ENCODE assay signal across 10 cellular contexts in genomic region chr4:104942990-104943758, GRCh38.
DNase-seq lines count a peak whose midpoint lies in the region; ATAC-seq, FAIRE-seq and TF ChIP-seq lines count a peak whose summit lies in the region.
"Had no signal": no experiment of that assay in that cellular context is flagged by ENCODE, and none has a peak within 500 bp of the region (broad histone marks: within the 10 kb centered on the region; RNA-seq: fewer than 3 reads in every experiment).

No MANE protein-coding gene starts in this region.

- 43% methylated on average over 6 of the region's 6 CpGs for WGBS in GM12878 (ENCODE audit: insufficient coverage, insufficient replicate concordance, low lambda C conversion rate, missing lambda C conversion rate)
- 85 to 90% (median 87%) methylated on average over 6 of the region's 6 CpGs for WGBS in psoas muscle, 3 donors

- no peak overlapping the region for H3K9ac ChIP-seq in GM12878 (ENCODE audit: control insufficient read depth, insufficient read depth, low read length)

- H4K20me1 ChIP-seq in GM12878 (ENCODE audit: control insufficient read depth, insufficient read depth), result no peaks in the 10 kb centered on the region

- BruUV-seq in GM12878 (replicated peaks; lab: Mats Ljungman, UMichigan), result no TSS peak

- CTCF ChIA-PET in CD8-positive, alpha-beta T cell (lab: Charles Lee), result interaction anchor here (0.8 to 1.1 kb wide), 2 partner anchors 12 to 13 kb away, joined by 3 read pairs; no protein-coding TSS in a partner anchor
- CTCF ChIA-PET in GM12878 (lab: Yijun Ruan, JAX), result interaction anchor here (1.3 to 1.7 kb wide), 4 partner anchors 10 to 772 kb away, joined by 3 to 6 read pairs (median 4); no protein-coding TSS in a partner anchor

- peak overlapping the region; percentile 4 for H3K27ac ChIP-seq in CD8-positive, alpha-beta T cell (ENCODE audit: low read depth, low read length)
- peak overlapping the region; percentile 14; the same call in 1 of the 2 replicates for H3K27ac ChIP-seq in GM12878 (ENCODE audit: control insufficient read depth, insufficient read depth)
- no peak overlapping the region for H3K27ac ChIP-seq in psoas muscle

- H3K27me3 Mint-ChIP-seq in CD8-positive, alpha-beta T cell (ENCODE audit: low read depth), result no peaks in the 10 kb centered on the region

- TF ChIP-seq RAD21 in GM12878 (IDR thresholded peaks at IDR 0.05; ENCODE audit: insufficient read depth, low read depth, low read length), result peak; percentile 20; the same call in 1 of the 2 replicates

- no peak overlapping the region for H3K4me2 ChIP-seq in GM12878 (ENCODE audit: control insufficient read depth, insufficient read depth)

- H3K36me3 ChIP-seq in CD8-positive, alpha-beta T cell (ENCODE audit: insufficient read depth, low read length), result no peaks in the 10 kb centered on the region
- H3K36me3 ChIP-seq in GM12878 (ENCODE audit: control insufficient read depth in 2 of 2, insufficient read depth in 2 of 2, low read length in 1 of 2) (no peaks in the 10 kb centered on the region), psoas muscle (ENCODE audit: insufficient read depth in 1 of 2, low read depth in 1 of 2) (no peaks in the 10 kb centered on the region)

- H3K9me3 Mint-ChIP-seq in CD8-positive, alpha-beta T cell, result no peaks in the 10 kb centered on the region

- H3K4me1 ChIP-seq in CD8-positive, alpha-beta T cell (ENCODE audit: insufficient read depth, low read length), result peaks cover 34% of the 10 kb centered on the region
- H3K4me1 ChIP-seq in GM12878 (ENCODE audit: control insufficient read depth, insufficient read depth, low read length) (no peaks in the 10 kb centered on the region), psoas muscle (no peaks in the 10 kb centered on the region)

- DNase-seq in CD8-positive, alpha-beta T cell, result peak in 4 of 7 experiments; percentile 24 to 69 (median 44)
- peak; percentile 55 for DNase-seq in GM12878 (ENCODE audit: low read depth, low spot score)
- DNase-seq in NCI-H1048 (lab: John Stamatoyannopoulos, UW), result no peak
- DNase-seq in psoas muscle, result no peak
- no peak for DNase-seq in cardiac septum (ENCODE audit: low spot score)
- DNase-seq: Kasumi-1 had no signal

- POLR2A ChIA-PET in CD8-positive, alpha-beta T cell (lab: Charles Lee), result interaction anchor here (0.9 kb wide), 1 partner anchor 23 kb away, joined by 4 read pairs; no protein-coding TSS in a partner anchor
- POLR2A ChIA-PET in GM12878 (lab: Charles Lee), result interaction anchor here (0.6 kb wide), 1 partner anchor 281 kb away, joined by 3 read pairs; no protein-coding TSS in a partner anchor

- TF ChIP-seq EP300 in GM12878 (IDR thresholded peaks at IDR 0.05; ENCODE audit: borderline replicate concordance in 1 of 2, control insufficient read depth in 1 of 2, low read depth in 2 of 2, low read length in 2 of 2), result 0 out of 4 replicates have a peak, but pooled peaks of 1 of the 2 experiments have one; percentile 29

- peak overlapping the region; percentile 13; the same call in 1 of the 2 replicates for H2AFZ ChIP-seq in GM12878 (ENCODE audit: control insufficient read depth, low read depth, low read length)

- no peaks in the 10 kb centered on the region for H3K9me3 ChIP-seq in CD8-positive, alpha-beta T cell (ENCODE audit: low read length)
- H3K9me3 ChIP-seq in GM12878 (replicated peaks; ENCODE audit: control insufficient read depth, insufficient read depth, low read length) (peaks cover 3% of the 10 kb centered on the region), psoas muscle (no peaks in the 10 kb centered on the region)

- RAD21 ChIA-PET in GM12878 (lab: Charles Lee; ENCODE audit: unreplicated experiment), result interaction anchor here (0.6 to 1.4 kb wide), 7 partner anchors 12 to 527 kb away, joined by 3 to 6 read pairs (median 4); no protein-coding TSS in a partner anchor

- H3K27me3 ChIP-seq in CD8-positive, alpha-beta T cell (ENCODE audit: insufficient read depth, low read length), result no peaks in the 10 kb centered on the region
- H3K27me3 ChIP-seq in GM12878 (replicated peaks in 1 of 2; ENCODE audit: control insufficient read depth in 2 of 2, insufficient read depth in 2 of 2, low read length in 1 of 2) (no peaks in the 10 kb centered on the region), psoas muscle (ENCODE audit: insufficient read depth in 3 of 3, low read length in 2 of 3) (peaks cover 0 to 2% (median 0%) of the 10 kb centered on the region in 3 donors)

- H3K79me2 ChIP-seq in GM12878 (ENCODE audit: control insufficient read depth, insufficient read depth, low read length), result no peaks in the 10 kb centered on the region

- no peaks in the 10 kb centered on the region for H3K36me3 Mint-ChIP-seq in CD8-positive, alpha-beta T cell

- peak overlapping the region; percentile 80 for H3K27ac Mint-ChIP-seq in CD8-positive, alpha-beta T cell

- SMC1A ChIA-PET in GM12878 (lab: Charles Lee; ENCODE audit: uncharacterized antibody, unreplicated experiment), result interaction anchor here (0.7 to 3.3 kb wide), 5 partner anchors 12 to 128 kb away, joined by 3 to 14 read pairs (median 9); no protein-coding TSS in a partner anchor

- in situ Hi-C loops in GM12878 (cut with MboI), result no loop called here

- TF ChIP-seq CTCF in CD8-positive, alpha-beta T cell (IDR thresholded peaks at IDR 0.05), result no peak
- TF ChIP-seq CTCF in GM12878 (IDR thresholded peaks at IDR 0.05 in 2 of 3, conservative IDR thresholded peaks at IDR 0.05 in 1 of 3; ENCODE audit: control insufficient read depth in 2 of 3, extremely low read depth in 1 of 3, insufficient read depth in 1 of 3, low read depth in 3 of 3, low read length in 3 of 3) (no peak), psoas muscle (IDR thresholded peaks at IDR 0.05) (no peak)

- H3K4me3 ChIP-seq in CD8-positive, alpha-beta T cell (ENCODE audit: low read depth, low read length), result no peak overlapping the region
- H3K4me3 ChIP-seq in GM12878, result no peak overlapping the region
- no peak overlapping the region for H3K4me3 ChIP-seq in psoas muscle

- no peak for TF ChIP-seq POLR2A in GM12878 (IDR thresholded peaks at IDR 0.05; ENCODE audit: low read depth, low read length)

- FAIRE-seq in GM12878 (lab: Jason Lieb, UNC), result peak; percentile 73

- peak; percentile 90 for ATAC-seq in CD8-positive, alpha-beta T cell
- ATAC-seq in GM19351 (IDR thresholded peaks at IDR 0.05; ENCODE audit: unreplicated experiment), result peak; percentile 59
- peak; percentile 86 for ATAC-seq in HG03097 (IDR thresholded peaks at IDR 0.05; ENCODE audit: low FRiP score, unreplicated experiment)
- ATAC-seq in GM12878, result peak; percentile 95
- no peak for ATAC-seq in psoas muscle
- no peak for ATAC-seq in HG03469 (IDR thresholded peaks at IDR 0.05; ENCODE audit: unreplicated experiment)
- ATAC-seq: HCT116 had no signal

- no peak overlapping the region for H3K4me3 Mint-ChIP-seq in CD8-positive, alpha-beta T cell

- peaks cover 30% of the 10 kb centered on the region for H3K4me1 Mint-ChIP-seq in CD8-positive, alpha-beta T cell (ENCODE audit: low read depth)

- intact Hi-C loops in CD8-positive, alpha-beta T cell (cut with DNase I, micrococcal nuclease), result loop anchor here in 1 of 2 experiments (10.0 kb wide), 1 partner anchor 122 kb away; no protein-coding TSS in a partner anchor
- intact Hi-C loops in GM12878 (cut with micrococcal nuclease; ENCODE audit: unreplicated experiment) (loop anchor here (1.0 to 2.0 kb wide), 2 partner anchors 24 to 117 kb away; no protein-coding TSS in a partner anchor), psoas muscle (cut with DNase I) (no loop called here), cardiac septum (cut with DNase I) (no loop called here)

TF ChIP-seq in GM12878, 131 proteins besides CTCF, POLR2A, EP300 and RAD21 (continues in another document):
- TF ChIP-seq ZBTB4 (CRISPR knock-in tag; IDR thresholded peaks at IDR 0.05) (no peak), MXI1 (IDR thresholded peaks at IDR 0.05; ENCODE audit: low read depth, low read length) (no peak), CBFB (IDR thresholded peaks at IDR 0.05; ENCODE audit: low read depth) (peak; percentile 83), HDGF (IDR thresholded peaks at IDR 0.05) (no peak), SUZ12 (IDR thresholded peaks at IDR 0.05; ENCODE audit: unreplicated experiment) (no peak), PAX8 (IDR thresholded peaks at IDR 0.05) (no peak), MYC (IDR thresholded peaks at IDR 0.05; ENCODE audit: insufficient read depth, insufficient read length, insufficient replicate concordance, low read length, severe bottlenecking) (no peak), MTA3 (IDR thresholded peaks at IDR 0.05; ENCODE audit: borderline replicate concordance, low read length) (peak; percentile 53; the same call in 1 of the 2 replicates), E2F4 (IDR thresholded peaks at IDR 0.05; ENCODE audit: low read depth, low read length) (no peak), ZSCAN29 (IDR thresholded peaks at IDR 0.05) (no peak)

Comparison
In these comparisons a context has a peak if more than half of its experiments do, and no peak if none do; other contexts are left out.
1. ATAC-seq: peak in CD8-positive, alpha-beta T cell (single experiment), GM19351 (single experiment), HG03097 (single experiment) and GM12878 (single experiment); none in psoas muscle (0 of 4) and HG03469 (single experiment).
2. DNase-seq: peak in CD8-positive, alpha-beta T cell (4 of 7) and GM12878 (single experiment); none in NCI-H1048 (single experiment), psoas muscle (0 of 2) and cardiac septum (single experiment).